In the genomic region with DNA sequence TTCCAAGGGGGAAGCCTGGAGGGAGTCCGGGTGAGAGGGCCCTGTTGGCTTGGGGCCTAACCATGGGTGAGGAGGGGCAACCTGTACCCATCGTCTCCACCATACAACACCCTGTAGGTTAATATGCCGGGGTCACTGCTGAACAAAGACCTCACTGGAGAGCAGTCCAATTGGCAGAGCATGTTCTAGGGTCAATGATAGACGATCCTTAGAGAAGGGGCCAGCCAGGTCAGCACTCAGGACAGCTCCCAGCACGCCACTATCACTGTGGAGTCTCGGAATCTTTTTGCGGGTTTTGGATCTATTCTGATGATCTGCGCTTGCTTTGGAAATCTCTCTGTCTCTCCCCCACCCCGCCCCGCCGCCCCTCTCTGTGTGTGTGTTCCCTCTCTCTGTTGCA, we compare ENCODE assay signal across 17 cellular contexts.
DNase-seq lines count a peak whose midpoint lies in the region; ATAC-seq and TF ChIP-seq lines count a peak whose summit lies in the region.
"Had no signal": no experiment of that assay in that cellular context is flagged by ENCODE, and none has a peak within 500 bp of the region (broad histone marks: within the 10 kb centered on the region; RNA-seq: fewer than 3 reads in every experiment).

No MANE protein-coding gene starts in this region.

- no peak overlapping the region for H3K27ac ChIP-seq in HCT116 (ENCODE audit: low read depth, low read length)
- H3K27ac ChIP-seq: suprapubic skin had no signal

- BruUV-seq in HCT116 (replicated peaks; lab: Mats Ljungman, UMichigan), result no TSS peak

- no peaks in the 10 kb centered on the region for H4K20me1 ChIP-seq in HCT116 (ENCODE audit: insufficient read depth)

- TF ChIP-seq POLR2A in HCT116 (IDR thresholded peaks at IDR 0.05; ENCODE audit: borderline replicate concordance, extremely low read depth, insufficient read depth, insufficient read length), result no peak

- H3K36me3 Mint-ChIP-seq in HFFc6 (ENCODE audit: low read depth), result no peaks in the 10 kb centered on the region
- H3K36me3 Mint-ChIP-seq: naive thymus-derived CD4-positive, alpha-beta T cell had no signal

- H3K9ac ChIP-seq in HCT116 (ENCODE audit: low read length), result no peak overlapping the region

- no peak for TF ChIP-seq RAD21 in HCT116 (IDR thresholded peaks at IDR 0.05; ENCODE audit: low read depth)

- no peaks in the 10 kb centered on the region for H3K4me1 ChIP-seq in HCT116 (ENCODE audit: control insufficient read depth in 1 of 2, insufficient read depth in 2 of 2, low read length in 2 of 2)
- H3K4me1 ChIP-seq: suprapubic skin had no signal

- POLR2A ChIA-PET in HCT116 (lab: Charles Lee), result no interaction called here

- no peak overlapping the region for H3K27ac Mint-ChIP-seq in HFFc6
- H3K27ac Mint-ChIP-seq: activated CD4-positive, alpha-beta memory T cell treated with anti-CD3 and anti-CD28 coated beads, Interleukin-2, amount 10 ng/mL, durations not matched to agents 7 days and 5 days; CD4-positive, alpha-beta T cell; naive thymus-derived CD4-positive, alpha-beta T cell; T-helper 1 cell treated with Interleukin-12 subunit alpha and Interleukin-12 subunit beta and Interleukin-4 antibody, amounts not matched to agents 30 μg/mL and 1 μg/mL, for 36 hours had no signal

- ATAC-seq in HCT116 (no peak), SK-N-SH treated with all-trans-retinoic acid at 6 μM for 48 hours (peak; percentile 42; the same call in 1 of the 3 replicates), omental fat pad (ENCODE audit: low FRiP score) (no peak), HG02938 (IDR thresholded peaks at IDR 0.05; ENCODE audit: unreplicated experiment) (no peak)
- ATAC-seq: naive thymus-derived CD4-positive, alpha-beta T cell had no signal

- H3K4me3 ChIP-seq in HCT116 (replicated peaks in 1 of 2; ENCODE audit: low read depth in 1 of 2, low read length in 2 of 2), result no peak overlapping the region
- H3K4me3 ChIP-seq in fibroblast of pulmonary artery (replicated peaks; ENCODE audit: low read depth, low read length), result no peak overlapping the region
- H3K4me3 ChIP-seq: suprapubic skin had no signal

- H3K9me3 Mint-ChIP-seq in HFFc6, result peaks cover 6% of the 10 kb centered on the region; the same call in 1 of the 2 replicates
- H3K9me3 Mint-ChIP-seq: activated CD4-positive, alpha-beta memory T cell treated with anti-CD3 and anti-CD28 coated beads, Interleukin-2, amount 10 ng/mL, durations not matched to agents 7 days and 5 days; T-helper 1 cell treated with Interleukin-12 subunit alpha and Interleukin-12 subunit beta and Interleukin-4 antibody, amounts not matched to agents 30 μg/mL and 1 μg/mL, for 36 hours had no signal

- H3K9me2 ChIP-seq in HCT116 (ENCODE audit: insufficient read depth), result no peaks in the 10 kb centered on the region

- no peaks in the 10 kb centered on the region for H3K9me3 ChIP-seq in HCT116 (ENCODE audit: control insufficient read depth in 1 of 2, insufficient read depth in 1 of 2, low read depth in 1 of 2, low read length in 2 of 2)
- H3K9me3 ChIP-seq: suprapubic skin had no signal

- H3K4me3 Mint-ChIP-seq in HFFc6, result no peak overlapping the region
- H3K4me3 Mint-ChIP-seq: activated CD4-positive, alpha-beta memory T cell treated with anti-CD3 and anti-CD28 coated beads, Interleukin-2, amount 10 ng/mL, durations not matched to agents 7 days and 5 days; CD4-positive, alpha-beta T cell; naive thymus-derived CD4-positive, alpha-beta T cell; T-helper 1 cell treated with Interleukin-12 subunit alpha and Interleukin-12 subunit beta and Interleukin-4 antibody, amounts not matched to agents 30 μg/mL and 1 μg/mL, for 36 hours had no signal

- CTCF ChIA-PET in HCT116 (lab: Charles Lee), result no interaction called here

- H3K4me1 Mint-ChIP-seq in HFFc6 (ENCODE audit: low read depth), result peaks cover 1% of the 10 kb centered on the region; the same call in 1 of the 2 replicates
- H3K4me1 Mint-ChIP-seq: activated CD4-positive, alpha-beta memory T cell treated with anti-CD3 and anti-CD28 coated beads, Interleukin-2, amount 10 ng/mL, durations not matched to agents 7 days and 5 days had no signal

- DNase-seq in HCT116 (ENCODE audit: low read depth, low spot score), result no peak
- DNase-seq in fibroblast of pulmonary artery (ENCODE audit: low read depth), result peak; percentile 8
- DNase-seq in posterior vena cava (ENCODE audit: low spot score), result peak; percentile 34
- DNase-seq in omental fat pad (ENCODE audit: low spot score), result no peak
- no peak for DNase-seq in activated naive CD4-positive, alpha-beta T cell (lab: John Stamatoyannopoulos, UW)
- no peak for DNase-seq in HFFc6
- DNase-seq: activated CD4-positive, alpha-beta memory T cell treated with anti-CD3 and anti-CD28 coated beads, Interleukin-2, amount 10 ng/mL, durations not matched to agents 7 days and 5 days; activated naive CD4-positive, alpha-beta T cell treated with Interleukin-2 at 50 U/mL for 16 hours; CD4-positive, alpha-beta T cell; kidney glomerular epithelial cell; MV-4-11; naive thymus-derived CD4-positive, alpha-beta T cell; NCI-H345 had no signal

- RAD21 ChIA-PET in HCT116 (lab: Charles Lee; ENCODE audit: low non-redundant PET in 1 of 2, low total read pairs in 2 of 2, uncharacterized antibody in 2 of 2, unreplicated experiment in 2 of 2), result no interaction called here

- H3K27me3 Mint-ChIP-seq in HFFc6 (ENCODE audit: insufficient read depth), result peaks cover 35% of the 10 kb centered on the region

- H3K79me2 ChIP-seq in HCT116 (ENCODE audit: insufficient read depth, low read length), result no peaks in the 10 kb centered on the region

- H3K36me3 ChIP-seq in HCT116 (ENCODE audit: control insufficient read depth in 1 of 2, insufficient read depth in 2 of 2, low read length in 2 of 2), result no peaks in the 10 kb centered on the region
- H3K36me3 ChIP-seq: suprapubic skin had no signal

- no peak overlapping the region for H3K4me2 ChIP-seq in HCT116 (ENCODE audit: low read length)

- TF ChIP-seq CTCF in HCT116 (IDR thresholded peaks at IDR 0.05 in 2 of 3, conservative IDR thresholded peaks at IDR 0.05 in 1 of 3; ENCODE audit: borderline replicate concordance in 1 of 3, insufficient read depth in 1 of 3, low read depth in 2 of 3, low read length in 2 of 3) (no peak), fibroblast of pulmonary artery (IDR thresholded peaks at IDR 0.05; ENCODE audit: low read length, missing control alignments) (no peak), omental fat pad (IDR thresholded peaks at IDR 0.05) (no peak), HFFc6 (IDR thresholded peaks at IDR 0.05) (no peak)

- no peak overlapping the region for H2AFZ ChIP-seq in HCT116 (ENCODE audit: low read depth, low read length, poor library complexity, severe bottlenecking)

- intact Hi-C loops in HCT116 (cut with micrococcal nuclease), result no loop called here
- intact Hi-C loops in posterior vena cava (cut with DNase I), result no loop called here

- peaks cover 16% of the 10 kb centered on the region; the same call in 1 of the 2 replicates for H3K27me3 ChIP-seq in HCT116 (ENCODE audit: insufficient read depth, low read length)

TF ChIP-seq in HCT116, 20 proteins besides CTCF, POLR2A, EP300 and RAD21:
- TF ChIP-seq SP1 (IDR thresholded peaks at IDR 0.05; ENCODE audit: low read depth), result no peak
- TF ChIP-seq, protein P1, sequence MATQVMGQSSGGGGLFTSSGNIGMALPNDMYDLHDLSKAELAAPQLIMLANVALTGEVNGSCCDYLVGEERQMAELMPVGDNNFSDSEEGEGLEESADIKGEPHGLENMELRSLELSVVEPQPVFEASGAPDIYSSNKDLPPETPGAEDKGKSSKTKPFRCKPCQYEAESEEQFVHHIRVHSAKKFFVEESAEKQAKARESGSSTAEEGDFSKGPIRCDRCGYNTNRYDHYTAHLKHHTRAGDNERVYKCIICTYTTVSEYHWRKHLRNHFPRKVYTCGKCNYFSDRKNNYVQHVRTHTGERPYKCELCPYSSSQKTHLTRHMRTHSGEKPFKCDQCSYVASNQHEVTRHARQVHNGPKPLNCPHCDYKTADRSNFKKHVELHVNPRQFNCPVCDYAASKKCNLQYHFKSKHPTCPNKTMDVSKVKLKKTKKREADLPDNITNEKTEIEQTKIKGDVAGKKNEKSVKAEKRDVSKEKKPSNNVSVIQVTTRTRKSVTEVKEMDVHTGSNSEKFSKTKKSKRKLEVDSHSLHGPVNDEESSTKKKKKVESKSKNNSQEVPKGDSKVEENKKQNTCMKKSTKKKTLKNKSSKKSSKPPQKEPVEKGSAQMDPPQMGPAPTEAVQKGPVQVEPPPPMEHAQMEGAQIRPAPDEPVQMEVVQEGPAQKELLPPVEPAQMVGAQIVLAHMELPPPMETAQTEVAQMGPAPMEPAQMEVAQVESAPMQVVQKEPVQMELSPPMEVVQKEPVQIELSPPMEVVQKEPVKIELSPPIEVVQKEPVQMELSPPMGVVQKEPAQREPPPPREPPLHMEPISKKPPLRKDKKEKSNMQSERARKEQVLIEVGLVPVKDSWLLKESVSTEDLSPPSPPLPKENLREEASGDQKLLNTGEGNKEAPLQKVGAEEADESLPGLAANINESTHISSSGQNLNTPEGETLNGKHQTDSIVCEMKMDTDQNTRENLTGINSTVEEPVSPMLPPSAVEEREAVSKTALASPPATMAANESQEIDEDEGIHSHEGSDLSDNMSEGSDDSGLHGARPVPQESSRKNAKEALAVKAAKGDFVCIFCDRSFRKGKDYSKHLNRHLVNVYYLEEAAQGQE (IDR thresholded peaks at IDR 0.05; ENCODE audit: low read depth), result peak; percentile 68

TF ChIP-seq in SK-N-SH treated with all-trans-retinoic acid at 6 μM for 48 hours, 23 proteins besides CTCF, POLR2A, EP300 and RAD21:
- TF ChIP-seq CSDC2 (CRISPR knock-in tag; IDR thresholded peaks at IDR 0.05) (no peak), SNAI2 (CRISPR knock-in tag; IDR thresholded peaks at IDR 0.05) (0 out of 2 replicates have a peak, but pooled peaks have one; percentile 27), TCF4 (CRISPR knock-in tag; IDR thresholded peaks at IDR 0.05; ENCODE audit: borderline replicate concordance) (no peak)

Comparison
In these comparisons a context has a peak if more than half of its experiments do, and no peak if none do; other contexts are left out.
1. DNase-seq: peak in fibroblast of pulmonary artery (single experiment) and posterior vena cava (single experiment); none in HCT116 (single experiment), omental fat pad (single experiment), activated naive CD4-positive, alpha-beta T cell (0 of 4) and HFFc6 (single experiment).